In genomic region chr14:75476274-75476995, GRCh38 we compare ENCODE assay signal across 2 cellular contexts.
TF ChIP-seq lines count a peak whose summit lies in the region.

No MANE protein-coding gene starts in this region.

TF ChIP-seq in H1, 55 proteins besides CTCF, POLR2A, EP300 and RAD21:
- TF ChIP-seq CEBPB (IDR thresholded peaks at IDR 0.05; ENCODE audit: low read depth, low read length) (peak; percentile 83), GTF2F1 (IDR thresholded peaks at IDR 0.05; ENCODE audit: borderline replicate concordance, low read depth, low read length) (no peak), SAP30 (IDR thresholded peaks at IDR 0.05; ENCODE audit: insufficient read depth, insufficient replicate concordance, low read length) (no peak), JUN (IDR thresholded peaks at IDR 0.05; ENCODE audit: low read depth, low read length) (no peak), TEAD4 (IDR thresholded peaks at IDR 0.05; ENCODE audit: low read depth, low read length) (peak; percentile 64; the same call in 1 of the 2 replicates)
- TF ChIP-seq, protein P1, sequence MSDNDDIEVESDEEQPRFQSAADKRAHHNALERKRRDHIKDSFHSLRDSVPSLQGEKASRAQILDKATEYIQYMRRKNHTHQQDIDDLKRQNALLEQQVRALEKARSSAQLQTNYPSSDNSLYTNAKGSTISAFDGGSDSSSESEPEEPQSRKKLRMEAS (IDR thresholded peaks at IDR 0.05), result 0 out of 2 replicates have a peak, but pooled peaks have one; percentile 33

TF ChIP-seq in SK-N-SH, 30 proteins besides CTCF, POLR2A, EP300 and RAD21:
- no peak for TF ChIP-seq PBX3 (IDR thresholded peaks at IDR 0.05)
- TF ChIP-seq RFX5 (IDR thresholded peaks at IDR 0.05; ENCODE audit: low read length), result no peak
- TF ChIP-seq RCOR1 (IDR thresholded peaks at IDR 0.05; ENCODE audit: low read length), result no peak
- TF ChIP-seq, protein P2, sequence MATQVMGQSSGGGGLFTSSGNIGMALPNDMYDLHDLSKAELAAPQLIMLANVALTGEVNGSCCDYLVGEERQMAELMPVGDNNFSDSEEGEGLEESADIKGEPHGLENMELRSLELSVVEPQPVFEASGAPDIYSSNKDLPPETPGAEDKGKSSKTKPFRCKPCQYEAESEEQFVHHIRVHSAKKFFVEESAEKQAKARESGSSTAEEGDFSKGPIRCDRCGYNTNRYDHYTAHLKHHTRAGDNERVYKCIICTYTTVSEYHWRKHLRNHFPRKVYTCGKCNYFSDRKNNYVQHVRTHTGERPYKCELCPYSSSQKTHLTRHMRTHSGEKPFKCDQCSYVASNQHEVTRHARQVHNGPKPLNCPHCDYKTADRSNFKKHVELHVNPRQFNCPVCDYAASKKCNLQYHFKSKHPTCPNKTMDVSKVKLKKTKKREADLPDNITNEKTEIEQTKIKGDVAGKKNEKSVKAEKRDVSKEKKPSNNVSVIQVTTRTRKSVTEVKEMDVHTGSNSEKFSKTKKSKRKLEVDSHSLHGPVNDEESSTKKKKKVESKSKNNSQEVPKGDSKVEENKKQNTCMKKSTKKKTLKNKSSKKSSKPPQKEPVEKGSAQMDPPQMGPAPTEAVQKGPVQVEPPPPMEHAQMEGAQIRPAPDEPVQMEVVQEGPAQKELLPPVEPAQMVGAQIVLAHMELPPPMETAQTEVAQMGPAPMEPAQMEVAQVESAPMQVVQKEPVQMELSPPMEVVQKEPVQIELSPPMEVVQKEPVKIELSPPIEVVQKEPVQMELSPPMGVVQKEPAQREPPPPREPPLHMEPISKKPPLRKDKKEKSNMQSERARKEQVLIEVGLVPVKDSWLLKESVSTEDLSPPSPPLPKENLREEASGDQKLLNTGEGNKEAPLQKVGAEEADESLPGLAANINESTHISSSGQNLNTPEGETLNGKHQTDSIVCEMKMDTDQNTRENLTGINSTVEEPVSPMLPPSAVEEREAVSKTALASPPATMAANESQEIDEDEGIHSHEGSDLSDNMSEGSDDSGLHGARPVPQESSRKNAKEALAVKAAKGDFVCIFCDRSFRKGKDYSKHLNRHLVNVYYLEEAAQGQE (IDR thresholded peaks at IDR 0.05; ENCODE audit: low read depth, low read length), result no peak
- TF ChIP-seq POLR2AphosphoS5 (IDR thresholded peaks at IDR 0.05; ENCODE audit: low read depth, low read length), result no peak
- no peak for TF ChIP-seq RXRA (IDR thresholded peaks at IDR 0.05; ENCODE audit: borderline replicate concordance, low read depth)
- TF ChIP-seq SMC3 (IDR thresholded peaks at IDR 0.05; ENCODE audit: low read depth, low read length), result no peak
- no peak for TF ChIP-seq YY1 (IDR thresholded peaks at IDR 0.05; ENCODE audit: low read depth)
- TF ChIP-seq, protein P3, sequence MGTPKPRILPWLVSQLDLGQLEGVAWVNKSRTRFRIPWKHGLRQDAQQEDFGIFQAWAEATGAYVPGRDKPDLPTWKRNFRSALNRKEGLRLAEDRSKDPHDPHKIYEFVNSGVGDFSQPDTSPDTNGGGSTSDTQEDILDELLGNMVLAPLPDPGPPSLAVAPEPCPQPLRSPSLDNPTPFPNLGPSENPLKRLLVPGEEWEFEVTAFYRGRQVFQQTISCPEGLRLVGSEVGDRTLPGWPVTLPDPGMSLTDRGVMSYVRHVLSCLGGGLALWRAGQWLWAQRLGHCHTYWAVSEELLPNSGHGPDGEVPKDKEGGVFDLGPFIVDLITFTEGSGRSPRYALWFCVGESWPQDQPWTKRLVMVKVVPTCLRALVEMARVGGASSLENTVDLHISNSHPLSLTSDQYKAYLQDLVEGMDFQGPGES (IDR thresholded peaks at IDR 0.05; ENCODE audit: low read depth, low read length), result no peak
